ENCODE assay signal across 18 cellular contexts in the genomic region with DNA sequence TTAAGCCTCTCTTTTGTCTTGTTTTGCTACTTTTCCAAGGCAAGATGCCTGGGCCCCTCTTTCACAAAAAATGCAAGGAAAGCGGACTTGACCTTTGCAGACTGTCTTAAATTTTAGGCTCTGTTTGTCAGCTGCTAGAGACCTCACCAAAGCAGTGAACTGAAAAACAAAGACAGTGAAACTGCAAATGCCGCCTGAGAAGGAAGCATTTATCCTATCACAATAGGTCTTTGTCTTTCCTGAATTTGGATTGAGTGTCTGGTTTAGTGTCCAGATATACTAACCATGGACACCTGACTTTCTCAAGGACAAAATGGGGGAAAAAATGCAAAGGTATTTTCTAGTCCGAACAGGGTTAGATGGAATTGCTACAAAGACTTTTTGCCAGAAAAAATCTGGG.
"Had no signal": no experiment of that assay in that cellular context is flagged by ENCODE, and none has a peak within 500 bp of the region (broad histone marks: within the 10 kb centered on the region; RNA-seq: fewer than 3 reads in every experiment).

No MANE protein-coding gene starts in this region.

- DNase-seq: activated B cell treated with CpG ODN at 0.5 μM for 24 hours; activated CD4-positive, alpha-beta memory T cell treated with anti-CD3 and anti-CD28 coated beads, Interleukin-2, amount 10 ng/mL, durations not matched to agents 7 days and 5 days; activated CD4-positive, alpha-beta T cell treated with anti-CD3 and anti-CD28 coated beads for 4 hours; activated CD8-positive, alpha-beta memory T cell treated with anti-CD3 and anti-CD28 coated beads, Interleukin-2, amount 10 ng/mL, durations not matched to agents 7 days and 5 days; activated naive CD4-positive, alpha-beta T cell; activated naive CD8-positive, alpha-beta T cell treated with anti-CD3 and anti-CD28 coated beads for 36 hours; amniotic stem cell; effector CD8-positive, alpha-beta T cell; foreskin fibroblast; glutamatergic neuron; mesenchymal stem cell; naive thymus-derived CD8-positive, alpha-beta T cell; posterior cingulate gyrus; SK-N-SH; stimulated activated CD4-positive, alpha-beta T cell treated with anti-CD3 and anti-CD28 coated beads, Interleukin-2, amount 100 ng/mL, for 24 hours; upper lobe of right lung had no signal

- H3K27ac ChIP-seq: upper lobe of right lung had no signal

- H3K27me3 ChIP-seq: upper lobe of right lung had no signal

- H3K9me3 ChIP-seq: SK-N-SH, thoracic aorta, upper lobe of right lung had no signal

- H3K9ac ChIP-seq: SK-N-SH had no signal

- H3K4me3 ChIP-seq: thoracic aorta, upper lobe of right lung had no signal

- FAIRE-seq: TTC549 had no signal

- H3K36me3 ChIP-seq: thoracic aorta, upper lobe of right lung had no signal

- H3K4me2 ChIP-seq: SK-N-SH had no signal

- H3K4me1 ChIP-seq: upper lobe of right lung had no signal

- ATAC-seq: activated CD8-positive, alpha-beta memory T cell treated with anti-CD3 and anti-CD28 coated beads, Interleukin-2, amount 10 ng/mL, durations not matched to agents 7 days and 5 days; naive thymus-derived CD8-positive, alpha-beta T cell; upper lobe of right lung had no signal
